In the genomic region with DNA sequence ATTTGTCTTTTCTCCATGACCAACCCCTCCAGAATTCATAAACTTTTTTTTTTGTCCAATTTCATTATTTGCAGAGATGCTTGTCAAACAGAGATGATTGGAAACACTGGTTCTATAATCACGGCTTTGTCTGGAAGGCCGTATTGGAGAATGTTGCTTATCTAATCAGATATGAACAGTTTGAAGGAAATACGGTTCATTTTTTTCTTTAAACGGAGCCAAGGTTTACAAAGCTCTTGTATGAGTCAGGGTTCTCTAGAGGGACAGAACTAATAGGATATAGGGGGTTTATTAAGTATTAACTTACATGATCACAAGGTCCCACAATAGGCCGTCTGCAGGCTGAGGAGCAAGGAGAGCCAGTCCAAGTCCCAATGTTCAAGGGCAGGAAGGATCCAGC, we compare ENCODE assay signal across 19 cellular contexts.
"Had no signal": no experiment of that assay in that cellular context is flagged by ENCODE, and none has a peak within 500 bp of the region (broad histone marks: within the 10 kb centered on the region; RNA-seq: fewer than 3 reads in every experiment).

No MANE protein-coding gene starts in this region.

- H3K4me3 ChIP-seq: dorsolateral prefrontal cortex, esophagus muscularis mucosa, hepatocyte, lung, prostate gland had no signal

- DNase-seq: cortex of kidney; dorsolateral prefrontal cortex; effector CD8-positive, alpha-beta T cell; foreskin keratinocyte; head of caudate nucleus; left colon; left ventricle myocardium superior; mesenchymal stem cell; midbrain; naive B cell; occipital lobe; small intestine; stimulated activated CD4-positive, alpha-beta T cell treated with anti-CD3 and anti-CD28 coated beads, Interleukin-12 subunit alpha, Interleukin-12 subunit beta, amount 100 ng/mL, for 4 hours; stimulated activated naive CD4-positive, alpha-beta T cell treated with Interleukin-2 at 50 U/mL for 16 hours; trophoblast cell had no signal

- ATAC-seq: foreskin keratinocyte, left colon, left ventricle myocardium superior had no signal
